ENCODE assay signal across 13 cellular contexts in genomic region chr19:29673451-29674371, GRCh38. TPM values are rescaled to one million over a fixed set of nuclear protein-coding genes. Genes with fewer than 3 reads are reported as not detected.
A peak's percentile ranks its signal among the peaks of the same experiment; 100 is the strongest.
DNase-seq lines count a peak whose midpoint lies in the region; ATAC-seq and TF ChIP-seq lines count a peak whose summit lies in the region.
"Had no signal": no experiment of that assay in that cellular context is flagged by ENCODE, and none has a peak within 500 bp of the region (broad histone marks: within the 10 kb centered on the region; RNA-seq: fewer than 3 reads in every experiment).

No MANE protein-coding gene starts in this region.

- H3K9me3 ChIP-seq in right lobe of liver (no peaks in the 10 kb centered on the region), uterus (no peaks in the 10 kb centered on the region)

- TF ChIP-seq CTCF in activated B cell treated with CpG ODN at 0.5 μM for 24 hours (IDR thresholded peaks at IDR 0.05): no peak
- no peak for TF ChIP-seq CTCF in right lobe of liver (IDR thresholded peaks at IDR 0.05)
- TF ChIP-seq CTCF in uterus (IDR thresholded peaks at IDR 0.05): no peak

- peaks cover 0 to 85% (median 38%) of the 10 kb centered on the region in 4 donors for H3K4me1 ChIP-seq in right lobe of liver
- peaks cover 8 to 14% of the 10 kb centered on the region in 2 donors for H3K4me1 ChIP-seq in uterus

- H3K27ac ChIP-seq in right lobe of liver: peak overlapping the region in 1 of 3 donors; percentile 80
- peak overlapping the region; percentile 97 for H3K27ac ChIP-seq in temporal lobe (ENCODE audit: low read depth, low read length)
- no peak overlapping the region for H3K27ac ChIP-seq in uterus

- H3K4me1 Mint-ChIP-seq in activated naive CD4-positive, alpha-beta T cell treated with anti-CD3 and anti-CD28 coated beads, Interleukin-2, amount 50 U/mL, for 24 hours: peaks cover 90% of the 10 kb centered on the region
- H3K4me1 Mint-ChIP-seq in activated B cell treated with CpG ODN at 0.5 μM for 24 hours: peaks cover 48% of the 10 kb centered on the region

- DNase-seq in activated naive CD4-positive, alpha-beta T cell treated with anti-CD3 and anti-CD28 coated beads, Interleukin-2, amount 50 U/mL, for 16 hours: no peak
- DNase-seq in activated B cell treated with CpG ODN at 0.5 μM for 24 hours (no peak), right lobe of liver (peak in 2 of 3 donors; percentile 39 to 53), DMS53 treated with DMSO at 0.1 percent for 48 hours (lab: John Stamatoyannopoulos, UW; ENCODE audit: unreplicated experiment) (no peak), uterus (no peak)
- DNase-seq: dermis blood vessel endothelial cell, GDM1, NCI-H1048, NCI-H446 treated with DMSO at 0.1 percent for 48 hours had no signal

- H3K27me3 ChIP-seq in right lobe of liver (no peaks in the 10 kb centered on the region), uterus (no peaks in the 10 kb centered on the region)

- peak overlapping the region; percentile 94 for H3K27ac Mint-ChIP-seq in activated naive CD4-positive, alpha-beta T cell treated with anti-CD3 and anti-CD28 coated beads, Interleukin-2, amount 50 U/mL, for 24 hours
- peak overlapping the region; percentile 93 for H3K27ac Mint-ChIP-seq in activated B cell treated with CpG ODN at 0.5 μM for 24 hours

- TF ChIP-seq POLR2A in right lobe of liver (IDR thresholded peaks at IDR 0.05): no peak
- TF ChIP-seq POLR2A in uterus (IDR thresholded peaks at IDR 0.05): no peak

- H3K4me3 Mint-ChIP-seq in activated naive CD4-positive, alpha-beta T cell treated with anti-CD3 and anti-CD28 coated beads, Interleukin-2, amount 50 U/mL, for 24 hours: peak overlapping the region; percentile 52
- peak overlapping the region; percentile 61 for H3K4me3 Mint-ChIP-seq in activated B cell treated with CpG ODN at 0.5 μM for 24 hours

- intact Hi-C loops in activated B cell treated with CpG ODN at 0.5 μM for 24 hours (cut with micrococcal nuclease): loop anchor here (1.0 to 2.0 kb wide), 4 partner anchors 8 to 139 kb away; partner anchors contain the start of genes C19orf12 and PLEKHF1
- intact Hi-C loops in right lobe of liver (cut with DNase I): loop anchor here (10.0 kb wide), 1 partner anchor 59 kb away; no protein-coding TSS in a partner anchor
- intact Hi-C loops in uterus (cut with DNase I; ENCODE audit: low total_unique reads): no loop called here

- CTCF ChIA-PET in activated B cell treated with CpG ODN at 0.5 μM for 24 hours (lab: Charles Lee): interaction anchor here (0.8 to 2.4 kb wide), 4 partner anchors 42 to 68 kb away, joined by 3 to 26 read pairs (median 8); partner anchors contain the start of genes C19orf12 and POP4

- H3K36me3 ChIP-seq in right lobe of liver (peaks cover 0 to 18% (median 9%) of the 10 kb centered on the region in 4 donors), uterus (no peaks in the 10 kb centered on the region)

- no peaks in the 10 kb centered on the region for H3K9me3 Mint-ChIP-seq in activated naive CD4-positive, alpha-beta T cell treated with anti-CD3 and anti-CD28 coated beads, Interleukin-2, amount 50 U/mL, for 24 hours
- no peaks in the 10 kb centered on the region for H3K9me3 Mint-ChIP-seq in activated B cell treated with CpG ODN at 0.5 μM for 24 hours

- peaks cover 3% of the 10 kb centered on the region for H3K36me3 Mint-ChIP-seq in activated naive CD4-positive, alpha-beta T cell treated with anti-CD3 and anti-CD28 coated beads, Interleukin-2, amount 50 U/mL, for 24 hours
- H3K36me3 Mint-ChIP-seq in activated B cell treated with CpG ODN at 0.5 μM for 24 hours (ENCODE audit: low read depth): peaks cover 5% of the 10 kb centered on the region

- peak; percentile 5 for ATAC-seq in activated B cell treated with CpG ODN at 0.5 μM for 24 hours (ENCODE audit: low read depth)
- no peak for ATAC-seq in right lobe of liver
- ATAC-seq in GM18909 (IDR thresholded peaks at IDR 0.05; ENCODE audit: poor library complexity, unreplicated experiment): no peak

- H3K4me3 ChIP-seq in right lobe of liver: no peak overlapping the region
- no peak overlapping the region for H3K4me3 ChIP-seq in uterus
- H3K4me3 ChIP-seq: lung had no signal

- 46% methylated on average over 6 of the region's 57 CpGs for WGBS in right lobe of liver (ENCODE audit: insufficient coverage, low coverage, low lambda C conversion rate, missing lambda C conversion rate)

- no peaks in the 10 kb centered on the region for H3K27me3 Mint-ChIP-seq in activated naive CD4-positive, alpha-beta T cell treated with anti-CD3 and anti-CD28 coated beads, Interleukin-2, amount 50 U/mL, for 24 hours
- H3K27me3 Mint-ChIP-seq in activated B cell treated with CpG ODN at 0.5 μM for 24 hours: no peaks in the 10 kb centered on the region

- POLR2A ChIA-PET in activated B cell treated with CpG ODN at 0.5 μM for 24 hours (lab: Charles Lee): interaction anchor here (1.4 to 3.6 kb wide), 3 partner anchors 42 to 68 kb away, joined by 4 to 47 read pairs (median 27); partner anchors contain the start of genes C19orf12 and POP4

RNA-seq across cellular contexts. Expression of gene PLEKHF1, which starts 8.4 kb away (rescaled TPM):
- total RNA-seq in activated B cell treated with CpG ODN at 0.5 μM for 24 hours (5.5 and 5.8 TPM in 2 replicates), right lobe of liver (10 to 100 TPM in 2 of 6 experiments, 1 to 10 TPM in 4; 5.6 to 13.8 (median 9.8) TPM), temporal lobe (0.49 TPM), uterus (10 to 100 TPM in 3 of 4 donors, 1 to 10 TPM in 1; 7.4 to 35.9 (median 19.7) TPM)

RNA-seq across cellular contexts. Expression of gene C19orf12, which starts 41.4 kb away (rescaled TPM):
- total RNA-seq in activated B cell treated with CpG ODN at 0.5 μM for 24 hours (21.1 and 21.6 TPM in 2 replicates), right lobe of liver (10 to 100 TPM; 35.2 to 62.8 (median 52.4) TPM), temporal lobe (35.9 TPM), uterus (10 to 100 TPM in 3 of 4 donors, 1 to 10 TPM in 1; 8.5 to 35.0 (median 31.5) TPM)

Comparison
In these comparisons a context has a peak if more than half of its experiments do, and no peak if none do; other contexts are left out.
1. DNase-seq: peak in right lobe of liver (2 of 3); none in activated naive CD4-positive, alpha-beta T cell treated with anti-CD3 and anti-CD28 coated beads, Interleukin-2, amount 50 U/mL, for 16 hours (single experiment), activated B cell treated with CpG ODN at 0.5 μM for 24 hours (single experiment), DMS53 treated with DMSO at 0.1 percent for 48 hours (single experiment) and uterus (0 of 2).